ENCODE assay signal across 1 cellular context in the genomic region with DNA sequence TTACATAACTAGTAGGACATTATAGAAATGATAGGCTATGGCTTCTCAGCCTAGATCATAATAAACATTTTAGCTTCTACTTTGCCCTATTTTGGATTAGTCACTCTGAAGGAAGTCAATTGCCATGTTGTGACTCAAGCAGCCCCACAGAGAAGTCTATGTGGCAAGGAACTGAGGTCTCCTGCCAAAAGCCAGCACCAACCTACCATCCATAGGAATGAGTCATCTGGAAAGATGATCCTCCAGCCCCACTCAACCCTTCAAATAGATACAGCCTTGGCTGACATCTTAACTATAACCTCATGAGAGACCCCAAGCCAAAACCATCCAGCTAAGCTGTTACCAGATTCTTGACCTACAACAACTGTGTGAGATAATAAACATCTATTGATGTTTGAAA.
TF ChIP-seq lines count a peak whose summit lies in the region.

No MANE protein-coding gene starts in this region.

TF ChIP-seq in SK-N-SH, 30 proteins besides CTCF, POLR2A, EP300 and RAD21 (continued from another document):
- TF ChIP-seq, protein P1, sequence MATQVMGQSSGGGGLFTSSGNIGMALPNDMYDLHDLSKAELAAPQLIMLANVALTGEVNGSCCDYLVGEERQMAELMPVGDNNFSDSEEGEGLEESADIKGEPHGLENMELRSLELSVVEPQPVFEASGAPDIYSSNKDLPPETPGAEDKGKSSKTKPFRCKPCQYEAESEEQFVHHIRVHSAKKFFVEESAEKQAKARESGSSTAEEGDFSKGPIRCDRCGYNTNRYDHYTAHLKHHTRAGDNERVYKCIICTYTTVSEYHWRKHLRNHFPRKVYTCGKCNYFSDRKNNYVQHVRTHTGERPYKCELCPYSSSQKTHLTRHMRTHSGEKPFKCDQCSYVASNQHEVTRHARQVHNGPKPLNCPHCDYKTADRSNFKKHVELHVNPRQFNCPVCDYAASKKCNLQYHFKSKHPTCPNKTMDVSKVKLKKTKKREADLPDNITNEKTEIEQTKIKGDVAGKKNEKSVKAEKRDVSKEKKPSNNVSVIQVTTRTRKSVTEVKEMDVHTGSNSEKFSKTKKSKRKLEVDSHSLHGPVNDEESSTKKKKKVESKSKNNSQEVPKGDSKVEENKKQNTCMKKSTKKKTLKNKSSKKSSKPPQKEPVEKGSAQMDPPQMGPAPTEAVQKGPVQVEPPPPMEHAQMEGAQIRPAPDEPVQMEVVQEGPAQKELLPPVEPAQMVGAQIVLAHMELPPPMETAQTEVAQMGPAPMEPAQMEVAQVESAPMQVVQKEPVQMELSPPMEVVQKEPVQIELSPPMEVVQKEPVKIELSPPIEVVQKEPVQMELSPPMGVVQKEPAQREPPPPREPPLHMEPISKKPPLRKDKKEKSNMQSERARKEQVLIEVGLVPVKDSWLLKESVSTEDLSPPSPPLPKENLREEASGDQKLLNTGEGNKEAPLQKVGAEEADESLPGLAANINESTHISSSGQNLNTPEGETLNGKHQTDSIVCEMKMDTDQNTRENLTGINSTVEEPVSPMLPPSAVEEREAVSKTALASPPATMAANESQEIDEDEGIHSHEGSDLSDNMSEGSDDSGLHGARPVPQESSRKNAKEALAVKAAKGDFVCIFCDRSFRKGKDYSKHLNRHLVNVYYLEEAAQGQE (IDR thresholded peaks at IDR 0.05; ENCODE audit: low read depth, low read length), result no peak; the same call in 1 of the 2 replicates
- TF ChIP-seq SIN3A (IDR thresholded peaks at IDR 0.05; ENCODE audit: borderline replicate concordance, low read depth, low read length) (no peak), IRF3 (IDR thresholded peaks at IDR 0.05; ENCODE audit: low read depth, low read length) (no peak), FOXJ3 (CRISPR knock-in tag; IDR thresholded peaks at IDR 0.05) (no peak), FOXM1 (IDR thresholded peaks at IDR 0.05; ENCODE audit: low read depth) (no peak; the same call in 1 of the 2 replicates), GATA2 (CRISPR knock-in tag; IDR thresholded peaks at IDR 0.05) (no peak), FOSL2 (IDR thresholded peaks at IDR 0.05; ENCODE audit: borderline replicate concordance, low read depth) (peak; percentile 96), TAF1 (IDR thresholded peaks at IDR 0.05; ENCODE audit: borderline replicate concordance, low read depth, low read length) (no peak), NFIC (IDR thresholded peaks at IDR 0.05; ENCODE audit: borderline replicate concordance) (peak; percentile 99), TCF12 (IDR thresholded peaks at IDR 0.05) (peak; percentile 88), USF1 (IDR thresholded peaks at IDR 0.05; ENCODE audit: borderline replicate concordance, low read depth) (no peak)
- TF ChIP-seq, protein P2, sequence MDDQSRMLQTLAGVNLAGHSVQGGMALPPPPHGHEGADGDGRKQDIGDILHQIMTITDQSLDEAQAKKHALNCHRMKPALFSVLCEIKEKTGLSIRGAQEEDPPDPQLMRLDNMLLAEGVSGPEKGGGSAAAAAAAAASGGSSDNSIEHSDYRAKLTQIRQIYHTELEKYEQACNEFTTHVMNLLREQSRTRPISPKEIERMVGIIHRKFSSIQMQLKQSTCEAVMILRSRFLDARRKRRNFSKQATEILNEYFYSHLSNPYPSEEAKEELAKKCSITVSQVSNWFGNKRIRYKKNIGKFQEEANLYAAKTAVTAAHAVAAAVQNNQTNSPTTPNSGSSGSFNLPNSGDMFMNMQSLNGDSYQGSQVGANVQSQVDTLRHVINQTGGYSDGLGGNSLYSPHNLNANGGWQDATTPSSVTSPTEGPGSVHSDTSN (IDR thresholded peaks at IDR 0.05), result peak; percentile 83
